ENCODE assay signal across 1 cellular context in the genomic region with DNA sequence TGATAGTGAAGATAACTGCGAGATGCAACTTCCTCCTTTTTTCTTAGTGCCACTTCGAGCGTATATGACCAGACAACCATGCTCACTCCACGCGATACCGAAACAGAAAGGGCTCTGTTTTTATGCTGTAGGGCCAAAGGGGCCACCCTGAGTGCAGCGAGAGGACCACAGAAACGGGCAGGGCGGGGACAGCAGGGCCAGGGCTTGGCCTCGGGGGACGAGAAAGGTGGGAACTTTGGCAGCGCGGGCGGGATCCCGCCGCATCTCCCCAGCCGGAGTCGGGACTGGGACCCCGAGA.
A peak's percentile ranks its signal among the peaks of the same experiment; 100 is the strongest.
TF ChIP-seq lines count a peak whose summit lies in the region.

No MANE protein-coding gene starts in this region.

TF ChIP-seq in K562, 482 proteins besides CTCF, POLR2A, EP300 and RAD21 (continued from another document and continues in another):
- TF ChIP-seq ZFPM2 (CRISPR knock-in tag; IDR thresholded peaks at IDR 0.05) (no peak), SNIP1 (IDR thresholded peaks at IDR 0.05; ENCODE audit: low read depth) (no peak), NR3C1 (CRISPR knock-in tag; IDR thresholded peaks at IDR 0.05) (no peak), BHLHE40 (IDR thresholded peaks at IDR 0.05; ENCODE audit: low read length) (no peak), NR2C2 (CRISPR knock-in tag; IDR thresholded peaks at IDR 0.05) (no peak), NR2C2 (tag; IDR thresholded peaks at IDR 0.05) (no peak), RFX5 (IDR thresholded peaks at IDR 0.05; ENCODE audit: low read depth, low read length) (no peak), ZEB2 (IDR thresholded peaks at IDR 0.05) (no peak), SMAD1 (IDR thresholded peaks at IDR 0.05; ENCODE audit: low read depth, low read length, partially characterized antibody) (no peak), POLR2H (tag; IDR thresholded peaks at IDR 0.05; ENCODE audit: low read depth) (no peak), MXI1 (IDR thresholded peaks at IDR 0.05; ENCODE audit: low read depth, low read length) (no peak), CTBP1 (IDR thresholded peaks at IDR 0.05; ENCODE audit: borderline replicate concordance) (no peak), SIRT6 (IDR thresholded peaks at IDR 0.05; ENCODE audit: low read depth, low read length) (no peak), YBX1 (IDR thresholded peaks at IDR 0.05) (no peak), JUND (IDR thresholded peaks at IDR 0.05; ENCODE audit: borderline replicate concordance, low read depth, low read length) (no peak), JUND (tag; IDR thresholded peaks at IDR 0.05; ENCODE audit: borderline replicate concordance, low read depth, low read length) (no peak), MTA3 (IDR thresholded peaks at IDR 0.05; ENCODE audit: borderline replicate concordance) (no peak), MAFK (IDR thresholded peaks at IDR 0.05; ENCODE audit: low read length) (no peak), DNMT1 (IDR thresholded peaks at IDR 0.05) (no peak), ELF4 (CRISPR knock-in tag; IDR thresholded peaks at IDR 0.05) (no peak), ZNF436 (CRISPR knock-in tag; IDR thresholded peaks at IDR 0.05) (no peak), PML (IDR thresholded peaks at IDR 0.05; ENCODE audit: low read length) (no peak), FUS (optimal IDR thresholded peaks at IDR 0.05; ENCODE audit: low read depth, low read length) (no peak), SP1 (CRISPR knock-in tag; IDR thresholded peaks at IDR 0.05) (no peak), ZNF668 (CRISPR knock-in tag; IDR thresholded peaks at IDR 0.05) (no peak), HDAC2 (IDR thresholded peaks at IDR 0.05) (no peak), SIX5 (IDR thresholded peaks at IDR 0.05; ENCODE audit: borderline replicate concordance in 1 of 2, insufficient read depth in 1 of 2, low read depth in 1 of 2, low read length in 2 of 2) (no peak), ZNF121 (CRISPR knock-in tag; conservative IDR thresholded peaks at IDR 0.05) (no peak), SMARCB1 (IDR thresholded peaks at IDR 0.05; ENCODE audit: insufficient read length, low read depth) (no peak), ZNF184 (CRISPR knock-in tag; IDR thresholded peaks at IDR 0.05) (no peak), EHMT2 (IDR thresholded peaks at IDR 0.05) (no peak), L3MBTL2 (IDR thresholded peaks at IDR 0.05) (peak; percentile 7), ZNF140 (CRISPR knock-in tag; IDR thresholded peaks at IDR 0.05) (no peak), CBFA2T3 (IDR thresholded peaks at IDR 0.05) (no peak), POU5F1 (IDR thresholded peaks at IDR 0.05; ENCODE audit: borderline replicate concordance, low read depth, low read length, partially characterized antibody) (no peak), SRSF7 (optimal IDR thresholded peaks at IDR 0.05; ENCODE audit: low read depth, low read length) (no peak), ZNF146 (CRISPR knock-in tag; IDR thresholded peaks at IDR 0.05; ENCODE audit: unreplicated experiment) (no peak), NCOA2 (IDR thresholded peaks at IDR 0.05; ENCODE audit: partially characterized antibody in 2 of 2) (no peak)
- TF ChIP-seq, protein P1, sequence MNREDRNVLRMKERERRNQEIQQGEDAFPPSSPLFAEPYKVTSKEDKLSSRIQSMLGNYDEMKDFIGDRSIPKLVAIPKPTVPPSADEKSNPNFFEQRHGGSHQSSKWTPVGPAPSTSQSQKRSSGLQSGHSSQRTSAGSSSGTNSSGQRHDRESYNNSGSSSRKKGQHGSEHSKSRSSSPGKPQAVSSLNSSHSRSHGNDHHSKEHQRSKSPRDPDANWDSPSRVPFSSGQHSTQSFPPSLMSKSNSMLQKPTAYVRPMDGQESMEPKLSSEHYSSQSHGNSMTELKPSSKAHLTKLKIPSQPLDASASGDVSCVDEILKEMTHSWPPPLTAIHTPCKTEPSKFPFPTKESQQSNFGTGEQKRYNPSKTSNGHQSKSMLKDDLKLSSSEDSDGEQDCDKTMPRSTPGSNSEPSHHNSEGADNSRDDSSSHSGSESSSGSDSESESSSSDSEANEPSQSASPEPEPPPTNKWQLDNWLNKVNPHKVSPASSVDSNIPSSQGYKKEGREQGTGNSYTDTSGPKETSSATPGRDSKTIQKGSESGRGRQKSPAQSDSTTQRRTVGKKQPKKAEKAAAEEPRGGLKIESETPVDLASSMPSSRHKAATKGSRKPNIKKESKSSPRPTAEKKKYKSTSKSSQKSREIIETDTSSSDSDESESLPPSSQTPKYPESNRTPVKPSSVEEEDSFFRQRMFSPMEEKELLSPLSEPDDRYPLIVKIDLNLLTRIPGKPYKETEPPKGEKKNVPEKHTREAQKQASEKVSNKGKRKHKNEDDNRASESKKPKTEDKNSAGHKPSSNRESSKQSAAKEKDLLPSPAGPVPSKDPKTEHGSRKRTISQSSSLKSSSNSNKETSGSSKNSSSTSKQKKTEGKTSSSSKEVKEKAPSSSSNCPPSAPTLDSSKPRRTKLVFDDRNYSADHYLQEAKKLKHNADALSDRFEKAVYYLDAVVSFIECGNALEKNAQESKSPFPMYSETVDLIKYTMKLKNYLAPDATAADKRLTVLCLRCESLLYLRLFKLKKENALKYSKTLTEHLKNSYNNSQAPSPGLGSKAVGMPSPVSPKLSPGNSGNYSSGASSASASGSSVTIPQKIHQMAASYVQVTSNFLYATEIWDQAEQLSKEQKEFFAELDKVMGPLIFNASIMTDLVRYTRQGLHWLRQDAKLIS (CRISPR knock-in tag; IDR thresholded peaks at IDR 0.05) = 0 out of 2 replicates have a peak, but pooled peaks have one; percentile 69
- TF ChIP-seq, protein P2, sequence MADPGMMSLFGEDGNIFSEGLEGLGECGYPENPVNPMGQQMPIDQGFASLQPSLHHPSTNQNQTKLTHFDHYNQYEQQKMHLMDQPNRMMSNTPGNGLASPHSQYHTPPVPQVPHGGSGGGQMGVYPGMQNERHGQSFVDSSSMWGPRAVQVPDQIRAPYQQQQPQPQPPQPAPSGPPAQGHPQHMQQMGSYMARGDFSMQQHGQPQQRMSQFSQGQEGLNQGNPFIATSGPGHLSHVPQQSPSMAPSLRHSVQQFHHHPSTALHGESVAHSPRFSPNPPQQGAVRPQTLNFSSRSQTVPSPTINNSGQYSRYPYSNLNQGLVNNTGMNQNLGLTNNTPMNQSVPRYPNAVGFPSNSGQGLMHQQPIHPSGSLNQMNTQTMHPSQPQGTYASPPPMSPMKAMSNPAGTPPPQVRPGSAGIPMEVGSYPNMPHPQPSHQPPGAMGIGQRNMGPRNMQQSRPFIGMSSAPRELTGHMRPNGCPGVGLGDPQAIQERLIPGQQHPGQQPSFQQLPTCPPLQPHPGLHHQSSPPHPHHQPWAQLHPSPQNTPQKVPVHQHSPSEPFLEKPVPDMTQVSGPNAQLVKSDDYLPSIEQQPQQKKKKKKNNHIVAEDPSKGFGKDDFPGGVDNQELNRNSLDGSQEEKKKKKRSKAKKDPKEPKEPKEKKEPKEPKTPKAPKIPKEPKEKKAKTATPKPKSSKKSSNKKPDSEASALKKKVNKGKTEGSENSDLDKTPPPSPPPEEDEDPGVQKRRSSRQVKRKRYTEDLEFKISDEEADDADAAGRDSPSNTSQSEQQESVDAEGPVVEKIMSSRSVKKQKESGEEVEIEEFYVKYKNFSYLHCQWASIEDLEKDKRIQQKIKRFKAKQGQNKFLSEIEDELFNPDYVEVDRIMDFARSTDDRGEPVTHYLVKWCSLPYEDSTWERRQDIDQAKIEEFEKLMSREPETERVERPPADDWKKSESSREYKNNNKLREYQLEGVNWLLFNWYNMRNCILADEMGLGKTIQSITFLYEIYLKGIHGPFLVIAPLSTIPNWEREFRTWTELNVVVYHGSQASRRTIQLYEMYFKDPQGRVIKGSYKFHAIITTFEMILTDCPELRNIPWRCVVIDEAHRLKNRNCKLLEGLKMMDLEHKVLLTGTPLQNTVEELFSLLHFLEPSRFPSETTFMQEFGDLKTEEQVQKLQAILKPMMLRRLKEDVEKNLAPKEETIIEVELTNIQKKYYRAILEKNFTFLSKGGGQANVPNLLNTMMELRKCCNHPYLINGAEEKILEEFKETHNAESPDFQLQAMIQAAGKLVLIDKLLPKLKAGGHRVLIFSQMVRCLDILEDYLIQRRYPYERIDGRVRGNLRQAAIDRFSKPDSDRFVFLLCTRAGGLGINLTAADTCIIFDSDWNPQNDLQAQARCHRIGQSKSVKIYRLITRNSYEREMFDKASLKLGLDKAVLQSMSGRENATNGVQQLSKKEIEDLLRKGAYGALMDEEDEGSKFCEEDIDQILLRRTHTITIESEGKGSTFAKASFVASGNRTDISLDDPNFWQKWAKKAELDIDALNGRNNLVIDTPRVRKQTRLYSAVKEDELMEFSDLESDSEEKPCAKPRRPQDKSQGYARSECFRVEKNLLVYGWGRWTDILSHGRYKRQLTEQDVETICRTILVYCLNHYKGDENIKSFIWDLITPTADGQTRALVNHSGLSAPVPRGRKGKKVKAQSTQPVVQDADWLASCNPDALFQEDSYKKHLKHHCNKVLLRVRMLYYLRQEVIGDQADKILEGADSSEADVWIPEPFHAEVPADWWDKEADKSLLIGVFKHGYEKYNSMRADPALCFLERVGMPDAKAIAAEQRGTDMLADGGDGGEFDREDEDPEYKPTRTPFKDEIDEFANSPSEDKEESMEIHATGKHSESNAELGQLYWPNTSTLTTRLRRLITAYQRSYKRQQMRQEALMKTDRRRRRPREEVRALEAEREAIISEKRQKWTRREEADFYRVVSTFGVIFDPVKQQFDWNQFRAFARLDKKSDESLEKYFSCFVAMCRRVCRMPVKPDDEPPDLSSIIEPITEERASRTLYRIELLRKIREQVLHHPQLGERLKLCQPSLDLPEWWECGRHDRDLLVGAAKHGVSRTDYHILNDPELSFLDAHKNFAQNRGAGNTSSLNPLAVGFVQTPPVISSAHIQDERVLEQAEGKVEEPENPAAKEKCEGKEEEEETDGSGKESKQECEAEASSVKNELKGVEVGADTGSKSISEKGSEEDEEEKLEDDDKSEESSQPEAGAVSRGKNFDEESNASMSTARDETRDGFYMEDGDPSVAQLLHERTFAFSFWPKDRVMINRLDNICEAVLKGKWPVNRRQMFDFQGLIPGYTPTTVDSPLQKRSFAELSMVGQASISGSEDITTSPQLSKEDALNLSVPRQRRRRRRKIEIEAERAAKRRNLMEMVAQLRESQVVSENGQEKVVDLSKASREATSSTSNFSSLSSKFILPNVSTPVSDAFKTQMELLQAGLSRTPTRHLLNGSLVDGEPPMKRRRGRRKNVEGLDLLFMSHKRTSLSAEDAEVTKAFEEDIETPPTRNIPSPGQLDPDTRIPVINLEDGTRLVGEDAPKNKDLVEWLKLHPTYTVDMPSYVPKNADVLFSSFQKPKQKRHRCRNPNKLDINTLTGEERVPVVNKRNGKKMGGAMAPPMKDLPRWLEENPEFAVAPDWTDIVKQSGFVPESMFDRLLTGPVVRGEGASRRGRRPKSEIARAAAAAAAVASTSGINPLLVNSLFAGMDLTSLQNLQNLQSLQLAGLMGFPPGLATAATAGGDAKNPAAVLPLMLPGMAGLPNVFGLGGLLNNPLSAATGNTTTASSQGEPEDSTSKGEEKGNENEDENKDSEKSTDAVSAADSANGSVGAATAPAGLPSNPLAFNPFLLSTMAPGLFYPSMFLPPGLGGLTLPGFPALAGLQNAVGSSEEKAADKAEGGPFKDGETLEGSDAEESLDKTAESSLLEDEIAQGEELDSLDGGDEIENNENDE (IDR thresholded peaks at IDR 0.05; ENCODE audit: low read depth, low read length) = no peak
- TF ChIP-seq, protein P3, sequence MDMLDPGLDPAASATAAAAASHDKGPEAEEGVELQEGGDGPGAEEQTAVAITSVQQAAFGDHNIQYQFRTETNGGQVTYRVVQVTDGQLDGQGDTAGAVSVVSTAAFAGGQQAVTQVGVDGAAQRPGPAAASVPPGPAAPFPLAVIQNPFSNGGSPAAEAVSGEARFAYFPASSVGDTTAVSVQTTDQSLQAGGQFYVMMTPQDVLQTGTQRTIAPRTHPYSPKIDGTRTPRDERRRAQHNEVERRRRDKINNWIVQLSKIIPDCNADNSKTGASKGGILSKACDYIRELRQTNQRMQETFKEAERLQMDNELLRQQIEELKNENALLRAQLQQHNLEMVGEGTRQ (CRISPR knock-in tag; IDR thresholded peaks at IDR 0.05) = no peak
- TF ChIP-seq, protein P4, sequence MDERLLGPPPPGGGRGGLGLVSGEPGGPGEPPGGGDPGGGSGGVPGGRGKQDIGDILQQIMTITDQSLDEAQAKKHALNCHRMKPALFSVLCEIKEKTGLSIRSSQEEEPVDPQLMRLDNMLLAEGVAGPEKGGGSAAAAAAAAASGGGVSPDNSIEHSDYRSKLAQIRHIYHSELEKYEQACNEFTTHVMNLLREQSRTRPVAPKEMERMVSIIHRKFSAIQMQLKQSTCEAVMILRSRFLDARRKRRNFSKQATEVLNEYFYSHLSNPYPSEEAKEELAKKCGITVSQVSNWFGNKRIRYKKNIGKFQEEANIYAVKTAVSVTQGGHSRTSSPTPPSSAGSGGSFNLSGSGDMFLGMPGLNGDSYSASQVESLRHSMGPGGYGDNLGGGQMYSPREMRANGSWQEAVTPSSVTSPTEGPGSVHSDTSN (CRISPR knock-in tag; IDR thresholded peaks at IDR 0.05; ENCODE audit: low read depth) = 0 out of 2 replicates have a peak, but pooled peaks have one; percentile 6
- TF ChIP-seq, protein P4 (tag; conservative IDR thresholded peaks at IDR 0.05; ENCODE audit: low read depth) = no peak
- TF ChIP-seq, protein P5, sequence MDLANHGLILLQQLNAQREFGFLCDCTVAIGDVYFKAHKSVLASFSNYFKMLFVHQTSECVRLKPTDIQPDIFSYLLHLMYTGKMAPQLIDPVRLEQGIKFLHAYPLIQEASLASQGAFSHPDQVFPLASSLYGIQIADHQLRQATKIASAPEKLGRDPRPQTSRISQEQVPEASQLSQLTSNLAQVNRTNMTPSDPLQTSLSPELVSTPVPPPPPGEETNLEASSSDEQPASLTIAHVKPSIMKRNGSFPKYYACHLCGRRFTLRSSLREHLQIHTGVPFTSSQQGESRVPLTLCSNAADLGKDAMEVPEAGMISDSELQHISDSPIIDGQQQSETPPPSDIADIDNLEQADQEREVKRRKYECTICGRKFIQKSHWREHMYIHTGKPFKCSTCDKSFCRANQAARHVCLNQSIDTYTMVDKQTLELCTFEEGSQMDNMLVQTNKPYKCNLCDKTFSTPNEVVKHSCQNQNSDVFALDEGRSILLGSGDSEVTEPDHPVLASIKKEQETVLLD (IDR thresholded peaks at IDR 0.05) = no peak
